In the genomic region with DNA sequence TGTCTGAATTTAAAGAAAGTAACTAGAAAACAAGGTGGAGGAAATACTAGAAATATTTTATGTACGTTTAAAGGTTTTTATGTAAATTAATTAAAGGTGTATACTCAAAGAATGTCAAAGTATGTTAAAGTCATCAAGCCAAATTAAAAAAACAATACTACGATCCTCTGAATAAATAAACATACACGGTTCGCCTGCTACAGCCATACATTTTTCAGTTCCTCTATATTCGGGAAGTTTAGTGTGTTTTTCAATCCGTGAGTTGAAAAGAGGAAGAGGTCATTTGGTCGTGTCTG, we compare ENCODE assay signal across 8 cellular contexts. TPM values are rescaled to one million over a fixed set of nuclear protein-coding genes. Genes with fewer than 3 reads are reported as not detected.
DNase-seq lines count a peak whose midpoint lies in the region; ATAC-seq and TF ChIP-seq lines count a peak whose summit lies in the region.

No MANE protein-coding gene starts in this region.

- TF ChIP-seq CTCF in adrenal gland (IDR thresholded peaks at IDR 0.05): no peak
- TF ChIP-seq CTCF in right lobe of liver (IDR thresholded peaks at IDR 0.05): no peak
- TF ChIP-seq CTCF in tibial nerve (IDR thresholded peaks at IDR 0.05): no peak

- H3K9me3 ChIP-seq in adrenal gland (replicated peaks in 1 of 3) (no peaks in the 10 kb centered on the region), right lobe of liver (no peaks in the 10 kb centered on the region), tibial nerve (no peaks in the 10 kb centered on the region)

- no peaks in the 10 kb centered on the region for H3K27me3 Mint-ChIP-seq in activated T-cell treated with anti-CD3 and anti-CD28 coated beads, Interleukin-2, amount 50 U/mL, for 24 hours

- no peak for DNase-seq in activated T-cell treated with anti-CD3 and anti-CD28 coated beads, Interleukin-2, amount 50 U/mL, for 24 hours
- DNase-seq in activated T-cell treated with anti-CD3 and anti-CD28 coated beads for 4 hours (no peak), adrenal gland (no peak), right lobe of liver (no peak), tibial nerve (ENCODE audit: low spot score in 2 of 2) (no peak), GF-D8 (lab: John Stamatoyannopoulos, UW) (no peak)
- no peak for DNase-seq in activated CD4-positive, alpha-beta T cell treated with anti-CD3 and anti-CD28 coated beads for 1 hour

- peaks cover 13% of the 10 kb centered on the region for H3K36me3 Mint-ChIP-seq in activated T-cell treated with anti-CD3 and anti-CD28 coated beads, Interleukin-2, amount 50 U/mL, for 24 hours (ENCODE audit: low read depth)

- TF ChIP-seq EP300 in tibial nerve (IDR thresholded peaks at IDR 0.05): no peak

- WGBS in adrenal gland, 4 donors: 0 to 1% (median 1%) methylated on average over 7 of the region's 7 CpGs
- WGBS in right lobe of liver (ENCODE audit: insufficient coverage, low coverage, low lambda C conversion rate, missing lambda C conversion rate): 1% methylated on average over 7 of the region's 7 CpGs
- WGBS in tibial nerve, 2 donors: 0 to 1% methylated on average over 7 of the region's 7 CpGs

- H3K27ac Mint-ChIP-seq in activated T-cell treated with anti-CD3 and anti-CD28 coated beads, Interleukin-2, amount 50 U/mL, for 24 hours: peak overlapping the region; percentile 78

- H3K4me3 ChIP-seq in adrenal gland (peak overlapping the region; percentile 63 to 98 (median 86)), right lobe of liver (peak overlapping the region; percentile 86 to 96 (median 91)), tibial nerve (peak overlapping the region; percentile 56 to 97 (median 82))

- H3K4me1 ChIP-seq in adrenal gland (replicated peaks in 1 of 2) (peaks cover 17 to 33% of the 10 kb centered on the region in 2 donors), right lobe of liver (peaks cover 0 to 14% (median 0%) of the 10 kb centered on the region in 4 donors), tibial nerve (peaks cover 4 to 51% (median 28%) of the 10 kb centered on the region in 4 donors)

- ATAC-seq in right lobe of liver: no peak
- no peak for ATAC-seq in GM18517 (IDR thresholded peaks at IDR 0.05; ENCODE audit: unreplicated experiment)

- H3K4me3 Mint-ChIP-seq in activated T-cell treated with anti-CD3 and anti-CD28 coated beads, Interleukin-2, amount 50 U/mL, for 24 hours: peak overlapping the region; percentile 96

- intact Hi-C loops in adrenal gland (cut with DNase I): no loop called here
- intact Hi-C loops in right lobe of liver (cut with DNase I): no loop called here

- H3K4me1 Mint-ChIP-seq in activated T-cell treated with anti-CD3 and anti-CD28 coated beads, Interleukin-2, amount 50 U/mL, for 24 hours (ENCODE audit: low read depth): peaks cover 34% of the 10 kb centered on the region

- TF ChIP-seq POLR2A in adrenal gland (IDR thresholded peaks at IDR 0.05) (no peak), right lobe of liver (IDR thresholded peaks at IDR 0.05) (no peak), tibial nerve (IDR thresholded peaks at IDR 0.05) (no peak)

- peak overlapping the region in 4 of 5 donors; percentile 84 to 93 (median 90) for H3K27ac ChIP-seq in adrenal gland
- H3K27ac ChIP-seq in right lobe of liver: peak overlapping the region; percentile 70 to 92 (median 79)
- H3K27ac ChIP-seq in tibial nerve: peak overlapping the region; percentile 76 to 95 (median 88)

- H3K9me3 Mint-ChIP-seq in activated T-cell treated with anti-CD3 and anti-CD28 coated beads, Interleukin-2, amount 50 U/mL, for 24 hours: no peaks in the 10 kb centered on the region

- no peaks in the 10 kb centered on the region for H3K36me3 ChIP-seq in adrenal gland (replicated peaks in 1 of 2)
- no peaks in the 10 kb centered on the region for H3K36me3 ChIP-seq in right lobe of liver
- peaks cover 0 to 3% (median 0%) of the 10 kb centered on the region in 3 donors for H3K36me3 ChIP-seq in tibial nerve

- H3K27me3 ChIP-seq in adrenal gland (no peaks in the 10 kb centered on the region), right lobe of liver (no peaks in the 10 kb centered on the region), tibial nerve (no peaks in the 10 kb centered on the region)

RNA-seq across cellular contexts. Expression of gene STX7, which starts 0.6 kb away (rescaled TPM):
- total RNA-seq in adrenal gland: 10 to 100 TPM; 21.3 to 61.7 (median 40.4) TPM
- polyA plus RNA-seq in adrenal gland: 10 to 100 TPM in 1 of 3 donors, 1 to 10 TPM in 2; 4.5 to 36.1 (median 8.8) TPM
- 10 to 100 TPM; 14.9 to 28.5 (median 17.0) TPM for total RNA-seq in right lobe of liver
- total RNA-seq in tibial nerve: 10 to 100 TPM; 53.4 to 92.0 (median 65.6) TPM

RNA-seq across cellular contexts. Expression of gene TAAR9, which starts 25.8 kb away (rescaled TPM):
- total RNA-seq in adrenal gland: not detected
- polyA plus RNA-seq in adrenal gland: not detected
- not detected for total RNA-seq in right lobe of liver
- not detected for total RNA-seq in tibial nerve

RNA-seq across cellular contexts. Expression of gene TAAR8, which starts 40.2 kb away (rescaled TPM):
- not detected for total RNA-seq in adrenal gland
- not detected for polyA plus RNA-seq in adrenal gland
- total RNA-seq in right lobe of liver: not detected
- total RNA-seq in tibial nerve: not detected

RNA-seq across cellular contexts. Expression of gene TAAR6, which starts 57.8 kb away (rescaled TPM):
- total RNA-seq in adrenal gland (not detected), right lobe of liver (not detected), tibial nerve (not detected)
- not detected for polyA plus RNA-seq in adrenal gland
